7 cellular contexts compared by ENCODE assay signal in the genomic region with DNA sequence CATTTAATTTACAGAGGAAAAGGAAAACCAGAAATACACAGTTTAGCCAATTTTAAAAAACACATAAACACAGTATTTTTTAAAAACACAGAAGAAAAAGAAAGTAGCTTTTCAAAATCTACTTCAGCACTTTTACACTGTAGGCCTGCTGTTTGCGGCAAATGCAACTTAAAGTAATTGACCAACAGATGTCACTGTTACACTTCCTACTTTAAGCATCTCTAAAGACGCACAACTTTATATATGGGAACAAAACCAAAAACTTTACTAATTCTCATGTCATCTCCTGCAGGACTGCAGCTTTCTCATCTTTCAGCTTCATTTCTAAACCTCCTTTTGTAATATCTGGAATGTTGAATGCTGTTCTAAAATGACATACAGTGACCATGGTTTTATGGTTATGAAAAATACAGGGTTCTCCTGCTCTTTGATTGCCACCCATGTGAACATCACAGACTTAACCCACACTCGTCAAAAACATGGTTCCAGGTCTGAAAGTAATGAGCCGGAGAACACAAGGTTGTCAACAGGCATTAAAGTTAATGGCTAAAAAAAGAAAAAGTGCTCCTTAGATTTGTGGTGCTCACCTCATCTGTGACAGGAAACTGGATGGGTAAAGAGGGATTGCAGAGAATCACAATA.
DNase-seq lines count a peak whose midpoint lies in the region; FAIRE-seq and TF ChIP-seq lines count a peak whose summit lies in the region.

No MANE protein-coding gene starts in this region.

- no peaks in the 10 kb centered on the region for H3K4me1 Mint-ChIP-seq in T-helper 2 cell treated with Interferon-gamma antibody and Interleukin-4, amounts not matched to agents 5 μg/mL and 100 μg/mL, for 36 hours (ENCODE audit: low read depth)

- H3K27me3 ChIP-seq in KMS-11 (ENCODE audit: insufficient read depth, low read depth) (no peaks in the 10 kb centered on the region), smooth muscle cell (ENCODE audit: low read depth) (peaks cover 37% of the 10 kb centered on the region), MG63 (no peaks in the 10 kb centered on the region)

- peak; percentile 73 for TF ChIP-seq CTCF in KMS-11 (conservative IDR thresholded peaks at IDR 0.05; ENCODE audit: low read depth, low read length)
- TF ChIP-seq CTCF in smooth muscle cell (IDR thresholded peaks at IDR 0.05; ENCODE audit: borderline replicate concordance, insufficient read depth, poor library complexity, severe bottlenecking), result peak; percentile 62

- no peaks in the 10 kb centered on the region for H3F3A ChIP-seq in smooth muscle cell (ENCODE audit: low read depth)

- H3K27me3 Mint-ChIP-seq in T-helper 2 cell treated with Interferon-gamma antibody and Interleukin-4, amounts not matched to agents 5 μg/mL and 100 μg/mL, for 36 hours (ENCODE audit: low read depth), result peaks cover 12% of the 10 kb centered on the region

- H3K9me3 Mint-ChIP-seq in T-helper 2 cell treated with Interferon-gamma antibody and Interleukin-4, amounts not matched to agents 5 μg/mL and 100 μg/mL, for 36 hours, result no peaks in the 10 kb centered on the region

- H3K36me3 Mint-ChIP-seq in T-helper 2 cell treated with Interferon-gamma antibody and Interleukin-4, amounts not matched to agents 5 μg/mL and 100 μg/mL, for 36 hours (ENCODE audit: low read depth), result no peaks in the 10 kb centered on the region

- H3K27ac ChIP-seq in KMS-11 (no peak overlapping the region), smooth muscle cell (ENCODE audit: low read depth) (no peak overlapping the region)

- H3K27ac Mint-ChIP-seq in T-helper 2 cell treated with Interferon-gamma antibody and Interleukin-4, amounts not matched to agents 5 μg/mL and 100 μg/mL, for 36 hours, result peak overlapping the region; percentile 34

- peak; percentile 91 for FAIRE-seq in G401.6 (lab: Jason Lieb, UNC)

- H3K9ac ChIP-seq in KMS-11 (no peak overlapping the region), smooth muscle cell (ENCODE audit: low read depth) (no peak overlapping the region)

- H3K9me3 ChIP-seq in smooth muscle cell (replicated peaks; ENCODE audit: low read depth), result no peaks in the 10 kb centered on the region
- no peaks in the 10 kb centered on the region for H3K9me3 ChIP-seq in MG63

- H3K36me3 ChIP-seq in KMS-11 (ENCODE audit: insufficient read depth) (no peaks in the 10 kb centered on the region), smooth muscle cell (ENCODE audit: low read depth) (no peaks in the 10 kb centered on the region), MG63 (no peaks in the 10 kb centered on the region)

- no peak overlapping the region; the same call in 1 of the 2 replicates for H3K4me2 ChIP-seq in KMS-11
- no peak overlapping the region for H3K4me2 ChIP-seq in smooth muscle cell

- H3K4me3 Mint-ChIP-seq in T-helper 2 cell treated with Interferon-gamma antibody and Interleukin-4, amounts not matched to agents 5 μg/mL and 100 μg/mL, for 36 hours, result no peak overlapping the region

- H4K20me1 ChIP-seq in KMS-11 (ENCODE audit: insufficient read depth) (no peaks in the 10 kb centered on the region), smooth muscle cell (ENCODE audit: low read depth) (no peaks in the 10 kb centered on the region)

- no peak for DNase-seq in T-helper 2 cell treated with Interferon-gamma antibody and Interleukin-4, amounts not matched to agents 5 μg/mL and 100 μg/mL, for 36 hours (ENCODE audit: low spot score)
- DNase-seq in germinal center (ENCODE audit: low spot score) (peak; percentile 13), smooth muscle cell (lab: John Stamatoyannopoulos, UW; ENCODE audit: unreplicated experiment) (no peak), MG63 (no peak)
- DNase-seq in activated CD4-positive, alpha-beta T cell treated with anti-CD3 and anti-CD28 coated beads, Interleukin-2, amount 50 U/mL, for 48 hours, result no peak

- no peak overlapping the region for H2AFZ ChIP-seq in KMS-11 (ENCODE audit: low read depth)
- no peak overlapping the region for H2AFZ ChIP-seq in smooth muscle cell (ENCODE audit: low read depth)

- 45% methylated on average over 4 of the region's 4 CpGs for WGBS in smooth muscle cell (ENCODE audit: low lambda C conversion rate)

- H3K79me2 ChIP-seq in KMS-11 (ENCODE audit: insufficient read depth, low read depth) (no peaks in the 10 kb centered on the region), smooth muscle cell (ENCODE audit: low read depth) (no peaks in the 10 kb centered on the region)

- H3K4me3 ChIP-seq in KMS-11 (IDR thresholded peaks at IDR 0.05; ENCODE audit: insufficient read depth, low read depth, low read length) (no peak overlapping the region), smooth muscle cell (no peak overlapping the region), MG63 (no peak overlapping the region)

- H3K4me1 ChIP-seq in KMS-11 (ENCODE audit: low read depth, poor library complexity, severe bottlenecking) (peaks cover 29% of the 10 kb centered on the region), smooth muscle cell (ENCODE audit: low read depth) (peaks cover 6% of the 10 kb centered on the region)
